ENCODE assay signal across 29 cellular contexts in the genomic region with DNA sequence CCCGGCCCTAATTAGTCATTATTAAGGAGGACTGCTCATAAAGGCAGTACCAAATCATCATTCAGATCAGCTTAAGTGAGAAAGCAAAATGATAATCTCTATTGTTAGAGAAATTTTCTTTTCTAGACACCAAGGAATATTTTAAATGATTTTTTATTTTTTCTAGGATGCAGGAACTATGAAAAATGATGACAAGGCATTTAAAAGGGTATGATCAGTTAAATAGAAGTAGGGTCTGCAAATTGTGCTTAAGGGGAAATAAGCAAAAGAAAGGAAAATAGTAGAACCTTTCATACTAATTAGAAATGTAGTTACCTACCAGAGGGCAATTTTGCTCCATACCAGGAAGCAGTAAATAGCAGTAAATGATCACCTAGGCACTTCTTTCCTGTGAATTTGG. TPM values are rescaled to one million over a fixed set of nuclear protein-coding genes. Genes with fewer than 3 reads are reported as not detected.
"Had no signal": no experiment of that assay in that cellular context is flagged by ENCODE, and none has a peak within 500 bp of the region (broad histone marks: within the 10 kb centered on the region; RNA-seq: fewer than 3 reads in every experiment).

No MANE protein-coding gene starts in this region.

- H3K36me3 ChIP-seq: neural progenitor cell, ovary, suprapubic skin, transverse colon, uterus had no signal

- H3K4me1 ChIP-seq: neural progenitor cell, parathyroid adenoma, psoas muscle, spleen, suprapubic skin, testis, tibial artery, transverse colon, upper lobe of right lung, uterus had no signal

- H3K79me2 ChIP-seq: parathyroid adenoma had no signal

- H3K9me3 ChIP-seq: ovary, psoas muscle, spleen, suprapubic skin, testis, tibial artery, transverse colon, upper lobe of right lung, uterus had no signal

- H3K27me3 ChIP-seq: neural progenitor cell, spleen, suprapubic skin, testis, tibial artery, transverse colon, upper lobe of right lung, uterus had no signal

- DNase-seq: natural killer cell; occipital lobe; ovary; posterior cingulate gyrus; psoas muscle; right cardiac atrium; spleen; stimulated activated CD4-positive, alpha-beta T cell treated with anti-CD3 and anti-CD28 coated beads, Interleukin-12 subunit alpha, Interleukin-12 subunit beta, amount 100 ng/mL, for 4 hours; stimulated activated CD4-positive, alpha-beta T cell treated with anti-CD3 and anti-CD28 coated beads, Interleukin-1b, Interleukin-23, amount 100 ng/mL, for 48 hours; stimulated activated CD4-positive, alpha-beta T cell treated with anti-CD3 and anti-CD28 coated beads, Interleukin-4, amount 100 ng/mL, for 1 hour; stimulated activated CD4-positive, alpha-beta T cell treated with anti-CD3 and anti-CD28 coated beads, Interleukin-4, amount 100 ng/mL, for 4 hours; stimulated activated CD8-positive, alpha-beta memory T cell treated with anti-CD3 and anti-CD28 coated beads, Interleukin-4, amount 100 ng/mL, for 48 hours; stimulated activated naive CD4-positive, alpha-beta T cell; stimulated activated naive CD8-positive, alpha-beta T cell treated with anti-CD3 and anti-CD28 coated beads, Interleukin-15, amount 100 ng/mL, for 72 hours; stimulated activated naive CD8-positive, alpha-beta T cell treated with anti-CD3 and anti-CD28 coated beads, Interleukin-15, Interleukin-2, amounts not matched to agents 100 U/mL and 50 U/mL, for 24 hours; substantia nigra; testis; tibial artery; transverse colon; upper lobe of right lung; uterus had no signal

- H3K4me2 ChIP-seq: neural progenitor cell, smooth muscle cell had no signal

- H3K27ac ChIP-seq: neural progenitor cell, ovary, parathyroid adenoma, psoas muscle, skin epidermis, spleen, suprapubic skin, testis, tibial artery, transverse colon, upper lobe of right lung, uterus had no signal

- H3K4me3 ChIP-seq: neural progenitor cell, ovary, psoas muscle, skin epidermis, smooth muscle cell, spleen, suprapubic skin, testis, tibial artery, transverse colon, upper lobe of right lung, uterus had no signal

- H2AFZ ChIP-seq: neural progenitor cell, parathyroid adenoma had no signal

- ATAC-seq: natural killer cell; psoas muscle; right cardiac atrium; sciatic nerve; stimulated activated memory B cell treated with anti-CD40 and anti-IgM and Interleukin-4, amounts not matched to agents 10 μg/mL and 1 μg/mL and 100 μg/mL, for 72 hours; stimulated activated naive CD8-positive, alpha-beta T cell treated with anti-CD3 and anti-CD28 coated beads, Interleukin-15, amount 100 ng/mL, for 72 hours; stimulated activated naive CD8-positive, alpha-beta T cell treated with anti-CD3 and anti-CD28 coated beads, Interleukin-15, Interleukin-2, amounts not matched to agents 100 U/mL and 50 U/mL, for 24 hours; upper lobe of right lung had no signal

- H3K9ac ChIP-seq: neural progenitor cell, parathyroid adenoma had no signal

RNA-seq across cellular contexts. Expression of gene TEKT2, which starts 21.6 kb away (rescaled TPM):
- total RNA-seq: osteoblast, psoas muscle, spleen, transverse colon had no signal
